In genomic region chr16:53098526-53099317, GRCh38 we compare ENCODE assay signal across 8 cellular contexts. TPM values are rescaled to one million over a fixed set of nuclear protein-coding genes. Genes with fewer than 3 reads are reported as not detected.
DNase-seq lines count a peak whose midpoint lies in the region; ATAC-seq and TF ChIP-seq lines count a peak whose summit lies in the region.

No MANE protein-coding gene starts in this region.

- 24 to 27% methylated on average over 15 to 16 of the region's 16 CpGs for WGBS in thyroid gland, 2 donors

- peaks cover 60% of the 10 kb centered on the region for H3K4me1 ChIP-seq in OCI-LY3 (ENCODE audit: low read length)
- peaks cover 24 to 49% of the 10 kb centered on the region in 2 donors for H3K4me1 ChIP-seq in thyroid gland

- peak overlapping the region; percentile 92 to 97 (median 96) for H3K27ac Mint-ChIP-seq in CD14-positive monocyte
- peak overlapping the region; percentile 95 for H3K27ac Mint-ChIP-seq in activated T-cell treated with anti-CD3 and anti-CD28 coated beads, Interleukin-2, amount 50 U/mL, for 72 hours
- H3K27ac Mint-ChIP-seq in nephron = peak overlapping the region; percentile 96 to 98 (median 97)

- ATAC-seq in HG03432 (IDR thresholded peaks at IDR 0.05; ENCODE audit: unreplicated experiment) = peak; percentile 70
- peak; percentile 68 to 72 for ATAC-seq in activated T-cell treated with anti-CD3 and anti-CD28 coated beads, Interleukin-2, amount 50 U/mL, for 72 hours (replicated peaks in 1 of 2)

- no peaks in the 10 kb centered on the region for H4K20me1 ChIP-seq in OCI-LY3 (ENCODE audit: insufficient read depth, low read length)

- H3K9ac ChIP-seq in OCI-LY3 (ENCODE audit: low read length) = peak overlapping the region; percentile 95

- TF ChIP-seq POLR2A in thyroid gland (IDR thresholded peaks at IDR 0.05) = no peak

- no peaks in the 10 kb centered on the region for H3K27me3 ChIP-seq in OCI-LY3 (ENCODE audit: low read depth, low read length)
- no peaks in the 10 kb centered on the region for H3K27me3 ChIP-seq in thyroid gland

- H3K36me3 ChIP-seq in OCI-LY3 (replicated peaks; ENCODE audit: low read depth, low read length) (peaks cover 6% of the 10 kb centered on the region), thyroid gland (no peaks in the 10 kb centered on the region)

- peak overlapping the region; percentile 77 to 91 for H3K4me3 Mint-ChIP-seq in CD14-positive monocyte
- peak overlapping the region; percentile 78 to 90 for H3K4me3 Mint-ChIP-seq in activated T-cell treated with anti-CD3 and anti-CD28 coated beads, Interleukin-2, amount 50 U/mL, for 72 hours
- peak overlapping the region; percentile 75 to 79 (median 76) for H3K4me3 Mint-ChIP-seq in nephron

- H3K4me1 Mint-ChIP-seq in CD14-positive monocyte = peaks cover 45% of the 10 kb centered on the region
- H3K4me1 Mint-ChIP-seq in activated T-cell treated with anti-CD3 and anti-CD28 coated beads, Interleukin-2, amount 50 U/mL, for 72 hours (ENCODE audit: low read depth) = peaks cover 15% of the 10 kb centered on the region
- peaks cover 46% of the 10 kb centered on the region for H3K4me1 Mint-ChIP-seq in nephron

- TF ChIP-seq CTCF in CD14-positive monocyte (IDR thresholded peaks at IDR 0.05) = no peak
- no peak for TF ChIP-seq CTCF in OCI-LY3 (IDR thresholded peaks at IDR 0.05; ENCODE audit: low read depth, low read length)
- peak; percentile 20 for TF ChIP-seq CTCF in fibroblast of the aortic adventitia (IDR thresholded peaks at IDR 0.05; ENCODE audit: insufficient read depth, low read length)
- TF ChIP-seq CTCF in nephron (IDR thresholded peaks at IDR 0.05; ENCODE audit: unreplicated experiment in 3 of 3) = no peak
- TF ChIP-seq CTCF in thyroid gland (IDR thresholded peaks at IDR 0.05) = no peak

- H3K27ac ChIP-seq in OCI-LY3 (ENCODE audit: low read length) (peak overlapping the region; percentile 97), thyroid gland (peak overlapping the region; percentile 93 to 97 (median 95))

- DNase-seq in CD14-positive monocyte (ENCODE audit: low spot score) (peak; percentile 92), GM19238 (ENCODE audit: insufficient read length, low spot score) (peak; percentile 29), fibroblast of the aortic adventitia (ENCODE audit: low read depth) (peak; percentile 97), thyroid gland (peak; percentile 66 to 72)
- DNase-seq in activated T-cell treated with anti-CD3 and anti-CD28 coated beads, Interleukin-2, amount 50 U/mL, for 72 hours = peak; percentile 40 to 48

- H3K9me3 Mint-ChIP-seq in CD14-positive monocyte (no peaks in the 10 kb centered on the region), nephron (no peaks in the 10 kb centered on the region)
- H3K9me3 Mint-ChIP-seq in activated T-cell treated with anti-CD3 and anti-CD28 coated beads, Interleukin-2, amount 50 U/mL, for 72 hours = no peaks in the 10 kb centered on the region

- no peak overlapping the region for H2AFZ ChIP-seq in OCI-LY3 (ENCODE audit: low read depth, low read length)

- H3K4me3 ChIP-seq in OCI-LY3 (ENCODE audit: low read length) (peak overlapping the region; percentile 76), fibroblast of the aortic adventitia (ENCODE audit: low read depth, low read length) (peak overlapping the region; percentile 58), thyroid gland (replicated peaks in 1 of 3) (no peak overlapping the region)

- H3K27me3 Mint-ChIP-seq in CD14-positive monocyte (ENCODE audit: low read depth in 3 of 3) (peaks cover 0 to 5% (median 0%) of the 10 kb centered on the region in 3 donors), nephron (ENCODE audit: low read depth) (no peaks in the 10 kb centered on the region)
- no peaks in the 10 kb centered on the region for H3K27me3 Mint-ChIP-seq in activated T-cell treated with anti-CD3 and anti-CD28 coated beads, Interleukin-2, amount 50 U/mL, for 72 hours (ENCODE audit: low read depth)

- H3K4me2 ChIP-seq in OCI-LY3 (ENCODE audit: low read length) = peak overlapping the region; percentile 99

- H3K79me2 ChIP-seq in OCI-LY3 (ENCODE audit: low read length) = peaks cover 68% of the 10 kb centered on the region

- intact Hi-C loops in CD14-positive monocyte (cut with micrococcal nuclease) = loop anchor here in 1 of 2 donors (2.0 kb wide), 1 partner anchor 32 kb away; no protein-coding TSS in a partner anchor
- intact Hi-C loops in thyroid gland (cut with DNase I) = no loop called here

- H3K36me3 Mint-ChIP-seq in CD14-positive monocyte = peaks cover 0 to 2% of the 10 kb centered on the region in 2 donors
- H3K36me3 Mint-ChIP-seq in activated T-cell treated with anti-CD3 and anti-CD28 coated beads, Interleukin-2, amount 50 U/mL, for 72 hours (ENCODE audit: insufficient read depth in 2 of 2) = no peaks in the 10 kb centered on the region
- H3K36me3 Mint-ChIP-seq in nephron (ENCODE audit: low read depth) = no peaks in the 10 kb centered on the region

- H3K9me3 ChIP-seq in OCI-LY3 (ENCODE audit: insufficient read depth, low read length) = no peaks in the 10 kb centered on the region
- H3K9me3 ChIP-seq in thyroid gland = no peaks in the 10 kb centered on the region

RNA-seq across cellular contexts. Expression of gene CHD9, which starts 43.9 kb away (rescaled TPM):
- 10 to 100 TPM; 22.5 to 26.1 TPM for polyA plus RNA-seq in CD14-positive monocyte
- 10 to 100 TPM; 16.7 to 17.4 TPM for total RNA-seq in activated T-cell treated with anti-CD3 and anti-CD28 coated beads, Interleukin-2, amount 50 U/mL, for 72 hours
- total RNA-seq in fibroblast of the aortic adventitia (ENCODE audit: low replicate concordance) (70.8 and 90.6 TPM in 2 replicates), thyroid gland (100 to 1,000 TPM in 3 of 4 donors, 10 to 100 TPM in 1; 97.2 to 141 (median 108) TPM)

RNA-seq across cellular contexts. Expression of gene CHD9NB, which starts 46.0 kb away (rescaled TPM):
- polyA plus RNA-seq in CD14-positive monocyte = not detected
- under 1 TPM; 0.19 to 0.46 TPM for total RNA-seq in activated T-cell treated with anti-CD3 and anti-CD28 coated beads, Interleukin-2, amount 50 U/mL, for 72 hours
- total RNA-seq in fibroblast of the aortic adventitia (ENCODE audit: low replicate concordance) = 1.6 and 2.3 TPM in 2 replicates
- 1 to 10 TPM in 1 of 4 donors, under 1 TPM in 1, not detected in 2; 0.63 to 1.3 TPM for total RNA-seq in thyroid gland

Comparison
In these comparisons a context has a peak if more than half of its experiments do, and no peak if none do; other contexts are left out.
1. DNase-seq: peak in every context shown above with its lines; median percentile 97 in fibroblast of the aortic adventitia; 92 in CD14-positive monocyte; 69 in thyroid gland; 44 in activated T-cell treated with anti-CD3 and anti-CD28 coated beads, Interleukin-2, amount 50 U/mL, for 72 hours; 29 in GM19238.
2. H3K4me3 ChIP-seq: peak in OCI-LY3 (single experiment) and fibroblast of the aortic adventitia (single experiment); none in thyroid gland (0 of 3).
3. Peak in every context shown above with its lines, with median percentiles within 50 percentile points of each other: H3K27ac Mint-ChIP-seq and H3K4me3 Mint-ChIP-seq.